Comparison of ENCODE assay signal across 13 cellular contexts in the genomic region with DNA sequence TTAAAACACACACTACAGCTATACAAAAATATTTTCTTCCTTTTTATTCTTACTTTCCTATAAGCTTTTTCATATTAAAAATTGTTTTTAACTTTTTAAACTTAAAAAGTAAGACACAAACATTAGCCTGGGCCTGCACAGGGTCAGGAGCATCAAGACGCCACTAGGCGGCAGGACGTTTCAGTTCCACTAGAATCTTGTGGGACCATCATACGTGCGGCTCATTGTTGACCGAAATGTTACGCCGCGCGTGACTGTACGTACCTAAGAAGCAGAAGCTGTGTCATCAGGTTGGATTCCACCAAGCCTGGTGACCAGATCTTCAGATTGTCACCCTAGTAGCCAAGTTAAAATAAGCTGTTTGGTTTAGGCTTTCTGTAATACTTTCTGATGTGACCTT. TPM values are rescaled to one million over a fixed set of nuclear protein-coding genes. Genes with fewer than 3 reads are reported as not detected.
A peak's percentile ranks its signal among the peaks of the same experiment; 100 is the strongest.
DNase-seq lines count a peak whose midpoint lies in the region; ATAC-seq and TF ChIP-seq lines count a peak whose summit lies in the region.
"Had no signal": no experiment of that assay in that cellular context is flagged by ENCODE, and none has a peak within 500 bp of the region (broad histone marks: within the 10 kb centered on the region; RNA-seq: fewer than 3 reads in every experiment).

No MANE protein-coding gene starts in this region.

- H3K27ac ChIP-seq in cardiac muscle cell (no peak overlapping the region), right atrium auricular region (no peak overlapping the region), RWPE2 (ENCODE audit: poor library complexity, severe bottlenecking) (no peak overlapping the region), esophagus squamous epithelium (no peak overlapping the region)

- H3K4me1 ChIP-seq in cardiac muscle cell (ENCODE audit: low read depth), result peaks cover 6% of the 10 kb centered on the region
- H3K4me1 ChIP-seq in right atrium auricular region, result peaks cover 0 to 21% of the 10 kb centered on the region in 2 donors
- H3K4me1 ChIP-seq in RWPE2 (ENCODE audit: insufficient read depth, poor library complexity, severe bottlenecking), result peaks cover 8% of the 10 kb centered on the region
- peaks cover 2 to 40% (median 12%) of the 10 kb centered on the region in 3 donors for H3K4me1 ChIP-seq in esophagus squamous epithelium

- TF ChIP-seq CTCF in cardiac muscle cell (IDR thresholded peaks at IDR 0.05; ENCODE audit: low read depth, low read length) (peak; percentile 24), right atrium auricular region (IDR thresholded peaks at IDR 0.05) (no peak), RWPE2 (IDR thresholded peaks at IDR 0.05; ENCODE audit: poor library complexity, severe bottlenecking) (peak; percentile 30), fibroblast of pulmonary artery (IDR thresholded peaks at IDR 0.05; ENCODE audit: low read length, missing control alignments) (peak; percentile 35), esophagus squamous epithelium (IDR thresholded peaks at IDR 0.05) (peak in 2 of 6 experiments; percentile 22 to 28)

- no peak for TF ChIP-seq POLR2A in esophagus squamous epithelium (IDR thresholded peaks at IDR 0.05)

- H3K36me3 ChIP-seq in cardiac muscle cell (peaks cover 3% of the 10 kb centered on the region), right atrium auricular region (peaks cover 9% of the 10 kb centered on the region), RWPE2 (ENCODE audit: low read depth) (peaks cover 72% of the 10 kb centered on the region), esophagus squamous epithelium (peaks cover 0 to 42% (median 4%) of the 10 kb centered on the region in 3 donors)

- H3K9me3 ChIP-seq in cardiac muscle cell (ENCODE audit: low read depth), result no peaks in the 10 kb centered on the region
- no peaks in the 10 kb centered on the region for H3K9me3 ChIP-seq in right atrium auricular region
- H3K9me3 ChIP-seq in RWPE2 (ENCODE audit: severe bottlenecking), result no peaks in the 10 kb centered on the region
- no peaks in the 10 kb centered on the region for H3K9me3 ChIP-seq in esophagus squamous epithelium

- H3K4me3 ChIP-seq in cardiac muscle cell (no peak overlapping the region), right atrium auricular region (no peak overlapping the region), RWPE2 (ENCODE audit: severe bottlenecking) (no peak overlapping the region), fibroblast of pulmonary artery (replicated peaks; ENCODE audit: low read depth, low read length) (no peak overlapping the region), esophagus squamous epithelium (no peak overlapping the region)

- ATAC-seq in RWPE2 (ENCODE audit: low read depth), result no peak
- ATAC-seq in GM19395 (IDR thresholded peaks at IDR 0.05; ENCODE audit: unreplicated experiment), result no peak

- WGBS in esophagus squamous epithelium, 2 donors, result 93 to 95% methylated on average over 7 to 11 of the region's 11 CpGs

- intact Hi-C loops in esophagus squamous epithelium (cut with DNase I), result no loop called here

- DNase-seq in cardiac muscle cell (ENCODE audit: low read depth in 1 of 2, low spot score in 1 of 2) (no peak), right atrium auricular region (ENCODE audit: low spot score) (no peak), RWPE2 (ENCODE audit: low spot score) (no peak), fibroblast of pulmonary artery (ENCODE audit: low read depth) (no peak), SW 1271 (lab: John Stamatoyannopoulos, UW) (no peak), NCI-H1105 treated with DMSO at 0.1 percent for 48 hours (lab: John Stamatoyannopoulos, UW) (no peak), esophagus squamous epithelium (lab: John Stamatoyannopoulos, UW) (no peak)
- DNase-seq: activated CD4-positive, CD25-positive, alpha-beta regulatory T cell; caudate nucleus; NCI-H226; nucleus accumbens; stimulated activated CD4-positive, alpha-beta T cell treated with anti-CD3 and anti-CD28 coated beads, Interleukin-4, amount 100 ng/mL, for 4 hours had no signal

- H3K27me3 ChIP-seq in cardiac muscle cell (no peaks in the 10 kb centered on the region), right atrium auricular region (no peaks in the 10 kb centered on the region), RWPE2 (ENCODE audit: insufficient read depth, poor library complexity, severe bottlenecking) (no peaks in the 10 kb centered on the region), esophagus squamous epithelium (no peaks in the 10 kb centered on the region)

RNA-seq across cellular contexts. Expression of a gene that starts 47.1 kb away (rescaled TPM):
- 77.4 and 91.9 TPM in 2 replicates for total RNA-seq in cardiac muscle cell
- polyA plus RNA-seq in cardiac muscle cell, result 100.0 and 139 TPM in 2 replicates
- 10 to 100 TPM; 44.9 to 52.3 TPM for total RNA-seq in right atrium auricular region
- 10 to 100 TPM; 44.7 to 71.5 (median 56.0) TPM for total RNA-seq in esophagus squamous epithelium

Comparison
In these comparisons a context has a peak if more than half of its experiments do, and no peak if none do; other contexts are left out.
1. CTCF ChIP-seq: peak in cardiac muscle cell (single experiment), RWPE2 (single experiment) and fibroblast of pulmonary artery (single experiment); none in right atrium auricular region (0 of 2).